Comparison of ENCODE assay signal across 13 cellular contexts in the genomic region with DNA sequence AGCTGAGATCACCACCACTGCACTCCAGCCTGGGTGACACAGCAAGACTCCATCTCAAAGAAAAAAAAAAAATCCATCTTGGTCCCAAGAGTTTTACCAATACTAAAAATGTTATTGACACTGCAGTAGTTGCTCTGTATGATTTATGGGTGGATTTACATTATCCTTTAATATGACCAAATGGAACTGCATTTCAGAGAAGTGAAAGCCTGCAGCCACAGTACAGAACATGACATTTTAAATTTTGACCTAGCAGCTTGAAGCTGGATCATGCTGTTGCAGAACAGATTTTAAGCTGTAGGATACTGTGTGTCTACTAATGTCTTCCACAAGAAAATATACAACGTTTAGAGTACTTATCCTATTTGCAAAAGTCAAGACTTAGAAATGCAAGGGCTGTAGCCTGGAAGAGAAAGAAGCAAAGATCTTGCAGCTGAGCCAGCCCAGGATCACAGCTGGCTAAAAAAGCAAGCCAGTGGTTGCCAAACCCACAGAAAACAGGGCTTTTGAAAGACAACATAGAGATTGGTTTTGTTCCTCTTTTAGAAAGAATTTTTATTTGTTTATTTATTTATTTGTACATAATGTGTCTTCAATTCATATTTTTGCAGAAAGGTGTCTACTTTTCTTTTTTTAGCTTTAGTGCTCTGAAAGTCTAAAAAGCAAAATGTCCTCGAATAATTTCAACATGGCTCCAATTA.
DNase-seq lines count a peak whose midpoint lies in the region; ATAC-seq, FAIRE-seq and TF ChIP-seq lines count a peak whose summit lies in the region.
"Had no signal": no experiment of that assay in that cellular context is flagged by ENCODE, and none has a peak within 500 bp of the region (broad histone marks: within the 10 kb centered on the region; RNA-seq: fewer than 3 reads in every experiment).

No MANE protein-coding gene starts in this region.

- CTCF ChIA-PET in activated naive CD4-positive, alpha-beta T cell treated with anti-CD3 and anti-CD28 coated beads, Interleukin-2, amount 10 ng/mL, durations not matched to agents 7 days and 5 days (lab: Charles Lee), result no interaction called here

- no peaks in the 10 kb centered on the region for H3K9me3 Mint-ChIP-seq in activated naive CD4-positive, alpha-beta T cell treated with anti-CD3 and anti-CD28 coated beads, Interleukin-2, amount 10 ng/mL, durations not matched to agents 7 days and 5 days
- H3K9me3 Mint-ChIP-seq: activated CD4-positive, alpha-beta memory T cell treated with anti-CD3 and anti-CD28 coated beads, Interleukin-2, amount 10 ng/mL, durations not matched to agents 7 days and 5 days had no signal

- no peak for FAIRE-seq in H54 (lab: Jason Lieb, UNC)

- H3K4me1 ChIP-seq in DND-41 (ENCODE audit: insufficient read depth, low read length) (peaks cover 17% of the 10 kb centered on the region), KMS-11 (ENCODE audit: low read depth, poor library complexity, severe bottlenecking) (peaks cover 74% of the 10 kb centered on the region)
- H3K4me1 ChIP-seq: SJCRH30 had no signal

- no peak for TF ChIP-seq POLR2A in H54 (IDR thresholded peaks at IDR 0.05; ENCODE audit: low read depth, low read length)

- H3K4me2 ChIP-seq in DND-41 (ENCODE audit: insufficient read depth, low read length) (0 out of 2 replicates have a peak overlapping the region, but pooled peaks have one; percentile 5), KMS-11 (peak overlapping the region; percentile 66)

- no peaks in the 10 kb centered on the region for H3K9me3 ChIP-seq in DND-41 (ENCODE audit: insufficient read depth, low read length, severe bottlenecking)
- H3K9me3 ChIP-seq: MG63, SJCRH30 had no signal

- peak overlapping the region; percentile 43; the same call in 1 of the 2 replicates for H3K27ac ChIP-seq in DND-41 (ENCODE audit: low read length)
- peak overlapping the region; percentile 40 for H3K27ac ChIP-seq in KMS-11
- H3K27ac ChIP-seq: SJCRH30 had no signal

- H3K79me2 ChIP-seq in DND-41 (ENCODE audit: insufficient read depth, low read length) (no peaks in the 10 kb centered on the region), KMS-11 (ENCODE audit: insufficient read depth, low read depth) (no peaks in the 10 kb centered on the region)

- H3K36me3 ChIP-seq in DND-41 (ENCODE audit: insufficient read depth, low read length) (no peaks in the 10 kb centered on the region), KMS-11 (ENCODE audit: insufficient read depth) (no peaks in the 10 kb centered on the region)
- H3K36me3 ChIP-seq: MG63, SJCRH30 had no signal

- H3K4me1 Mint-ChIP-seq in activated naive CD4-positive, alpha-beta T cell treated with anti-CD3 and anti-CD28 coated beads, Interleukin-2, amount 10 ng/mL, durations not matched to agents 7 days and 5 days, result no peaks in the 10 kb centered on the region

- no peak for TF ChIP-seq CTCF in DND-41 (IDR thresholded peaks at IDR 0.05; ENCODE audit: borderline replicate concordance, extremely low read depth, low read length, poor library complexity, severe bottlenecking)
- no peak for TF ChIP-seq CTCF in KMS-11 (conservative IDR thresholded peaks at IDR 0.05; ENCODE audit: low read depth, low read length)

- H3K9ac ChIP-seq in DND-41 (ENCODE audit: low read depth, low read length) (no peak overlapping the region), KMS-11 (no peak overlapping the region; the same call in 1 of the 2 replicates)

- H3K27me3 ChIP-seq in DND-41 (ENCODE audit: insufficient read depth, low read length, poor library complexity) (no peaks in the 10 kb centered on the region), KMS-11 (ENCODE audit: insufficient read depth, low read depth) (no peaks in the 10 kb centered on the region)
- H3K27me3 ChIP-seq: MG63, SJCRH30 had no signal

- peak; percentile 10 for DNase-seq in DND-41
- peak; percentile 45 for DNase-seq in fibroblast of gingiva (ENCODE audit: low read depth)
- no peak for DNase-seq in NCI-H774 (lab: John Stamatoyannopoulos, UW)
- DNase-seq in activated naive CD4-positive, alpha-beta T cell treated with anti-CD3 and anti-CD28 coated beads, Interleukin-2, amount 10 ng/mL, durations not matched to agents 7 days and 5 days, result no peak
- DNase-seq in H54 (ENCODE audit: insufficient read length, low spot score), result no peak
- DNase-seq in inferior parietal cortex (ENCODE audit: extremely low spot score), result no peak
- DNase-seq: activated CD4-positive, alpha-beta memory T cell treated with anti-CD3 and anti-CD28 coated beads, Interleukin-2, amount 10 ng/mL, durations not matched to agents 7 days and 5 days; Calu3; MG63; occipital lobe; SJCRH30 had no signal

- ATAC-seq in DND-41 (ENCODE audit: insufficient read depth, low read depth) (peak; percentile 58; the same call in 1 of the 3 replicates), GM21717 (IDR thresholded peaks at IDR 0.05; ENCODE audit: unreplicated experiment) (peak; percentile 34)

- no peak overlapping the region for H3K4me3 Mint-ChIP-seq in activated naive CD4-positive, alpha-beta T cell treated with anti-CD3 and anti-CD28 coated beads, Interleukin-2, amount 10 ng/mL, durations not matched to agents 7 days and 5 days
- H3K4me3 Mint-ChIP-seq: activated CD4-positive, alpha-beta memory T cell treated with anti-CD3 and anti-CD28 coated beads, Interleukin-2, amount 10 ng/mL, durations not matched to agents 7 days and 5 days had no signal

- no peak overlapping the region for H2AFZ ChIP-seq in DND-41 (ENCODE audit: low read depth, low read length)
- no peak overlapping the region; the same call in 1 of the 2 replicates for H2AFZ ChIP-seq in KMS-11 (ENCODE audit: low read depth)

- H3K27me3 Mint-ChIP-seq in activated naive CD4-positive, alpha-beta T cell treated with anti-CD3 and anti-CD28 coated beads, Interleukin-2, amount 10 ng/mL, durations not matched to agents 7 days and 5 days, result no peaks in the 10 kb centered on the region

- H3K36me3 Mint-ChIP-seq in activated naive CD4-positive, alpha-beta T cell treated with anti-CD3 and anti-CD28 coated beads, Interleukin-2, amount 10 ng/mL, durations not matched to agents 7 days and 5 days, result no peaks in the 10 kb centered on the region

- H4K20me1 ChIP-seq in DND-41 (ENCODE audit: insufficient read depth, low read length) (no peaks in the 10 kb centered on the region), KMS-11 (ENCODE audit: insufficient read depth) (no peaks in the 10 kb centered on the region)

- no peak overlapping the region for H3K27ac Mint-ChIP-seq in activated naive CD4-positive, alpha-beta T cell treated with anti-CD3 and anti-CD28 coated beads, Interleukin-2, amount 10 ng/mL, durations not matched to agents 7 days and 5 days
- H3K27ac Mint-ChIP-seq: activated CD4-positive, alpha-beta memory T cell treated with anti-CD3 and anti-CD28 coated beads, Interleukin-2, amount 10 ng/mL, durations not matched to agents 7 days and 5 days had no signal

- no peak overlapping the region for H3K4me3 ChIP-seq in DND-41 (ENCODE audit: low read depth in 1 of 2, low read length in 2 of 2)
- no peak overlapping the region for H3K4me3 ChIP-seq in KMS-11 (IDR thresholded peaks at IDR 0.05; ENCODE audit: insufficient read depth, low read depth, low read length)
- H3K4me3 ChIP-seq: MG63, SJCRH30 had no signal

Comparison
In these comparisons a context has a peak if more than half of its experiments do, and no peak if none do; other contexts are left out.
1. DNase-seq: peak in DND-41 (single experiment) and fibroblast of gingiva (single experiment); none in NCI-H774 (single experiment), activated naive CD4-positive, alpha-beta T cell treated with anti-CD3 and anti-CD28 coated beads, Interleukin-2, amount 10 ng/mL, durations not matched to agents 7 days and 5 days (single experiment), H54 (single experiment) and inferior parietal cortex (single experiment).